In genomic region chr3:37625051-37625450, GRCh38 we compare ENCODE assay signal across 15 cellular contexts.
"Had no signal": no experiment of that assay in that cellular context is flagged by ENCODE, and none has a peak within 500 bp of the region (broad histone marks: within the 10 kb centered on the region; RNA-seq: fewer than 3 reads in every experiment).

No MANE protein-coding gene starts in this region.

- H3K4me1 Mint-ChIP-seq: activated naive CD4-positive, alpha-beta T cell treated with anti-CD3 and anti-CD28 coated beads, Interleukin-2, amount 50 U/mL, for 24 hours had no signal

- ATAC-seq: body of pancreas had no signal

- H3K27ac Mint-ChIP-seq: activated naive CD4-positive, alpha-beta T cell treated with anti-CD3 and anti-CD28 coated beads, Interleukin-2, amount 50 U/mL, for 24 hours; neural progenitor cell had no signal

- H3K4me3 ChIP-seq: body of pancreas, neural progenitor cell, ovary, stomach, uterus had no signal

- H3K9me3 Mint-ChIP-seq: activated naive CD4-positive, alpha-beta T cell treated with anti-CD3 and anti-CD28 coated beads, Interleukin-2, amount 50 U/mL, for 24 hours; neural progenitor cell had no signal

- DNase-seq: activated CD4-positive, alpha-beta T cell treated with anti-CD3 and anti-CD28 coated beads, Interleukin-2, amount 50 U/mL, for 1 hour; body of pancreas; cerebellar nuclear complex; dermis blood vessel endothelial cell; heart right ventricle; ovary; stimulated activated CD4-positive, alpha-beta T cell treated with anti-CD3 and anti-CD28 coated beads, Interleukin-15, amount 100 ng/mL, for 24 hours; stimulated activated CD4-positive, alpha-beta T cell treated with anti-CD3 and anti-CD28 coated beads, Interleukin-4, amount 100 ng/mL, for 24 hours; stomach; uterus had no signal

- H3K27ac ChIP-seq: body of pancreas, neural progenitor cell, ovary had no signal

- H3K4me2 ChIP-seq: neural progenitor cell had no signal

- H3K9me3 ChIP-seq: body of pancreas, heart right ventricle, ovary, stomach, thoracic aorta, uterus had no signal

- H3K36me3 Mint-ChIP-seq: activated naive CD4-positive, alpha-beta T cell treated with anti-CD3 and anti-CD28 coated beads, Interleukin-2, amount 50 U/mL, for 24 hours; neural progenitor cell had no signal

- H3K27me3 ChIP-seq: body of pancreas, heart right ventricle, neural progenitor cell, ovary, stomach, uterus had no signal

- FAIRE-seq: frontal cortex, keratinocyte had no signal

- H2AFZ ChIP-seq: neural progenitor cell had no signal

- H3K4me3 Mint-ChIP-seq: activated naive CD4-positive, alpha-beta T cell treated with anti-CD3 and anti-CD28 coated beads, Interleukin-2, amount 50 U/mL, for 24 hours; neural progenitor cell had no signal

- H3K4me1 ChIP-seq: neural progenitor cell, uterus had no signal

- H3K36me3 ChIP-seq: neural progenitor cell, ovary, stomach, uterus had no signal

- H3K9ac ChIP-seq: neural progenitor cell had no signal
